Comparison of ENCODE assay signal across 2 cellular contexts in the genomic region with DNA sequence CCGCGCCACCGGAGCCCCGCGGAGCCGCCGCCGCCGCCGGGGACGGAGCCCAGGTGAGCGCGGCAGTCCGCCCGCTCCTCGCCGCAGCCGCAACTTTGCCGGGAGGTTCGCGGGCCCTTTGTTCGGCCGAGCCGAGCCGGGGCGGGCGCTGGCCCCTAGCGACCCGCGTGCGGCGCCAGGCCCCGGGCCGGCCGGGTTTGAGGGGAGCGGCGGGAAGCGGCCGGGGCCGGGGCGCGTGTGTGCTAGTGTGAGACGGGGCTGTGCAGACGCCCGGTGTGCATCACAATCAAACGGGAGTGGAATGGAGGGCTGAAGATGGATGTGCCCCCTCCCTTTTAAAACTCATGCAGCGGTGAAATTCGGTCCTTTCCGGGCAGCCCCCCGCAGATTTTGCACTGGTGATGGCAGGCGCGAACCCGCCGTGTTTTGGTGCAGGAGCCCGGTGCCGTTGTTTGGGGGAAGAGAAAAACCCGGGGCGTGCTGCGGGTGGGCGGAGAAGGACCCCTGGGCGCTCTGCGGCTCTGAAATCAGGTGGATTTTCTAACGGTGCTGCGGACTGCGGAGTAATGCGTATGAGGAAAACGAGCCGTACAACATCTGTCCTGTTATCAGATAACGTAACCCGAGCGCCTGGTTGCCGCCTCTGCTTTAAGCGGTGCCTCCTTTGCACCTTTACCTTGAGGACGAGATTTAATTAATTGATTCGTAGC.
A peak's percentile ranks its signal among the peaks of the same experiment; 100 is the strongest.
TF ChIP-seq lines count a peak whose summit lies in the region.

No MANE protein-coding gene starts in this region.

TF ChIP-seq in IMR-90, 13 proteins besides CTCF, POLR2A, EP300 and RAD21:
- TF ChIP-seq SMC3 (IDR thresholded peaks at IDR 0.05; ENCODE audit: low read depth, low read length) (no peak), RFX5 (IDR thresholded peaks at IDR 0.05; ENCODE audit: low read depth, low read length) (no peak), MXI1 (IDR thresholded peaks at IDR 0.05; ENCODE audit: borderline replicate concordance, low read depth, low read length) (no peak), RCOR1 (IDR thresholded peaks at IDR 0.05; ENCODE audit: insufficient replicate concordance, low read length) (no peak), BHLHE40 (IDR thresholded peaks at IDR 0.05; ENCODE audit: low read depth, low read length) (no peak), CEBPB (IDR thresholded peaks at IDR 0.05; ENCODE audit: low read depth, low read length) (no peak), CHD1 (IDR thresholded peaks at IDR 0.05; ENCODE audit: low read depth, low read length) (no peak), MAFK (IDR thresholded peaks at IDR 0.05; ENCODE audit: low read depth, low read length) (no peak), MAZ (IDR thresholded peaks at IDR 0.05; ENCODE audit: borderline replicate concordance, low read depth, low read length) (no peak), NFE2L2 (IDR thresholded peaks at IDR 0.05; ENCODE audit: low read depth, low read length) (no peak), ELK1 (IDR thresholded peaks at IDR 0.05; ENCODE audit: borderline replicate concordance, low read depth, low read length) (no peak)
- TF ChIP-seq, protein P1, sequence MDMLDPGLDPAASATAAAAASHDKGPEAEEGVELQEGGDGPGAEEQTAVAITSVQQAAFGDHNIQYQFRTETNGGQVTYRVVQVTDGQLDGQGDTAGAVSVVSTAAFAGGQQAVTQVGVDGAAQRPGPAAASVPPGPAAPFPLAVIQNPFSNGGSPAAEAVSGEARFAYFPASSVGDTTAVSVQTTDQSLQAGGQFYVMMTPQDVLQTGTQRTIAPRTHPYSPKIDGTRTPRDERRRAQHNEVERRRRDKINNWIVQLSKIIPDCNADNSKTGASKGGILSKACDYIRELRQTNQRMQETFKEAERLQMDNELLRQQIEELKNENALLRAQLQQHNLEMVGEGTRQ (IDR thresholded peaks at IDR 0.05; ENCODE audit: low read depth, low read length): no peak
TF ChIP-seq in IMR-90: peak in this region for 0.

TF ChIP-seq in H1, 55 proteins besides CTCF, POLR2A, EP300 and RAD21:
- TF ChIP-seq KDM4A (IDR thresholded peaks at IDR 0.05; ENCODE audit: low read depth, low read length, severe bottlenecking) (peak; percentile 48), ASH2L (IDR thresholded peaks at IDR 0.05; ENCODE audit: low read length) (peak; percentile 26)
- TF ChIP-seq, protein P2, sequence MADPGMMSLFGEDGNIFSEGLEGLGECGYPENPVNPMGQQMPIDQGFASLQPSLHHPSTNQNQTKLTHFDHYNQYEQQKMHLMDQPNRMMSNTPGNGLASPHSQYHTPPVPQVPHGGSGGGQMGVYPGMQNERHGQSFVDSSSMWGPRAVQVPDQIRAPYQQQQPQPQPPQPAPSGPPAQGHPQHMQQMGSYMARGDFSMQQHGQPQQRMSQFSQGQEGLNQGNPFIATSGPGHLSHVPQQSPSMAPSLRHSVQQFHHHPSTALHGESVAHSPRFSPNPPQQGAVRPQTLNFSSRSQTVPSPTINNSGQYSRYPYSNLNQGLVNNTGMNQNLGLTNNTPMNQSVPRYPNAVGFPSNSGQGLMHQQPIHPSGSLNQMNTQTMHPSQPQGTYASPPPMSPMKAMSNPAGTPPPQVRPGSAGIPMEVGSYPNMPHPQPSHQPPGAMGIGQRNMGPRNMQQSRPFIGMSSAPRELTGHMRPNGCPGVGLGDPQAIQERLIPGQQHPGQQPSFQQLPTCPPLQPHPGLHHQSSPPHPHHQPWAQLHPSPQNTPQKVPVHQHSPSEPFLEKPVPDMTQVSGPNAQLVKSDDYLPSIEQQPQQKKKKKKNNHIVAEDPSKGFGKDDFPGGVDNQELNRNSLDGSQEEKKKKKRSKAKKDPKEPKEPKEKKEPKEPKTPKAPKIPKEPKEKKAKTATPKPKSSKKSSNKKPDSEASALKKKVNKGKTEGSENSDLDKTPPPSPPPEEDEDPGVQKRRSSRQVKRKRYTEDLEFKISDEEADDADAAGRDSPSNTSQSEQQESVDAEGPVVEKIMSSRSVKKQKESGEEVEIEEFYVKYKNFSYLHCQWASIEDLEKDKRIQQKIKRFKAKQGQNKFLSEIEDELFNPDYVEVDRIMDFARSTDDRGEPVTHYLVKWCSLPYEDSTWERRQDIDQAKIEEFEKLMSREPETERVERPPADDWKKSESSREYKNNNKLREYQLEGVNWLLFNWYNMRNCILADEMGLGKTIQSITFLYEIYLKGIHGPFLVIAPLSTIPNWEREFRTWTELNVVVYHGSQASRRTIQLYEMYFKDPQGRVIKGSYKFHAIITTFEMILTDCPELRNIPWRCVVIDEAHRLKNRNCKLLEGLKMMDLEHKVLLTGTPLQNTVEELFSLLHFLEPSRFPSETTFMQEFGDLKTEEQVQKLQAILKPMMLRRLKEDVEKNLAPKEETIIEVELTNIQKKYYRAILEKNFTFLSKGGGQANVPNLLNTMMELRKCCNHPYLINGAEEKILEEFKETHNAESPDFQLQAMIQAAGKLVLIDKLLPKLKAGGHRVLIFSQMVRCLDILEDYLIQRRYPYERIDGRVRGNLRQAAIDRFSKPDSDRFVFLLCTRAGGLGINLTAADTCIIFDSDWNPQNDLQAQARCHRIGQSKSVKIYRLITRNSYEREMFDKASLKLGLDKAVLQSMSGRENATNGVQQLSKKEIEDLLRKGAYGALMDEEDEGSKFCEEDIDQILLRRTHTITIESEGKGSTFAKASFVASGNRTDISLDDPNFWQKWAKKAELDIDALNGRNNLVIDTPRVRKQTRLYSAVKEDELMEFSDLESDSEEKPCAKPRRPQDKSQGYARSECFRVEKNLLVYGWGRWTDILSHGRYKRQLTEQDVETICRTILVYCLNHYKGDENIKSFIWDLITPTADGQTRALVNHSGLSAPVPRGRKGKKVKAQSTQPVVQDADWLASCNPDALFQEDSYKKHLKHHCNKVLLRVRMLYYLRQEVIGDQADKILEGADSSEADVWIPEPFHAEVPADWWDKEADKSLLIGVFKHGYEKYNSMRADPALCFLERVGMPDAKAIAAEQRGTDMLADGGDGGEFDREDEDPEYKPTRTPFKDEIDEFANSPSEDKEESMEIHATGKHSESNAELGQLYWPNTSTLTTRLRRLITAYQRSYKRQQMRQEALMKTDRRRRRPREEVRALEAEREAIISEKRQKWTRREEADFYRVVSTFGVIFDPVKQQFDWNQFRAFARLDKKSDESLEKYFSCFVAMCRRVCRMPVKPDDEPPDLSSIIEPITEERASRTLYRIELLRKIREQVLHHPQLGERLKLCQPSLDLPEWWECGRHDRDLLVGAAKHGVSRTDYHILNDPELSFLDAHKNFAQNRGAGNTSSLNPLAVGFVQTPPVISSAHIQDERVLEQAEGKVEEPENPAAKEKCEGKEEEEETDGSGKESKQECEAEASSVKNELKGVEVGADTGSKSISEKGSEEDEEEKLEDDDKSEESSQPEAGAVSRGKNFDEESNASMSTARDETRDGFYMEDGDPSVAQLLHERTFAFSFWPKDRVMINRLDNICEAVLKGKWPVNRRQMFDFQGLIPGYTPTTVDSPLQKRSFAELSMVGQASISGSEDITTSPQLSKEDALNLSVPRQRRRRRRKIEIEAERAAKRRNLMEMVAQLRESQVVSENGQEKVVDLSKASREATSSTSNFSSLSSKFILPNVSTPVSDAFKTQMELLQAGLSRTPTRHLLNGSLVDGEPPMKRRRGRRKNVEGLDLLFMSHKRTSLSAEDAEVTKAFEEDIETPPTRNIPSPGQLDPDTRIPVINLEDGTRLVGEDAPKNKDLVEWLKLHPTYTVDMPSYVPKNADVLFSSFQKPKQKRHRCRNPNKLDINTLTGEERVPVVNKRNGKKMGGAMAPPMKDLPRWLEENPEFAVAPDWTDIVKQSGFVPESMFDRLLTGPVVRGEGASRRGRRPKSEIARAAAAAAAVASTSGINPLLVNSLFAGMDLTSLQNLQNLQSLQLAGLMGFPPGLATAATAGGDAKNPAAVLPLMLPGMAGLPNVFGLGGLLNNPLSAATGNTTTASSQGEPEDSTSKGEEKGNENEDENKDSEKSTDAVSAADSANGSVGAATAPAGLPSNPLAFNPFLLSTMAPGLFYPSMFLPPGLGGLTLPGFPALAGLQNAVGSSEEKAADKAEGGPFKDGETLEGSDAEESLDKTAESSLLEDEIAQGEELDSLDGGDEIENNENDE (IDR thresholded peaks at IDR 0.05; ENCODE audit: insufficient replicate concordance, low read length): no peak
